Comparison of ENCODE assay signal across 27 cellular contexts in genomic region chr2:217208867-217209266, GRCh38.
"Had no signal": no experiment of that assay in that cellular context is flagged by ENCODE, and none has a peak within 500 bp of the region (broad histone marks: within the 10 kb centered on the region; RNA-seq: fewer than 3 reads in every experiment).

No MANE protein-coding gene starts in this region.

- H3K36me3 ChIP-seq: colonic mucosa, esophagus muscularis mucosa, lower lobe of right lung, neural progenitor cell, right atrium auricular region, suprapubic skin, transverse colon had no signal

- H3K9me3 ChIP-seq: colonic mucosa, lower lobe of right lung, right atrium auricular region, suprapubic skin, transverse colon had no signal

- DNase-seq: colonic mucosa; effector memory CD4-positive, alpha-beta T cell; foreskin keratinocyte; hypothalamus; left ventricle myocardium superior; lower lobe of right lung; midbrain; naive thymus-derived CD4-positive, alpha-beta T cell; stimulated activated CD4-positive, alpha-beta T cell treated with anti-CD3 and anti-CD28 coated beads, Interleukin-12 subunit alpha, Interleukin-12 subunit beta, amount 100 ng/mL, for 4 hours; stimulated activated CD4-positive, alpha-beta T cell treated with anti-CD3 and anti-CD28 coated beads, Interleukin-1b, Interleukin-23, amount 100 ng/mL, for 48 hours; stimulated activated CD4-positive, alpha-beta T cell treated with anti-CD3 and anti-CD28 coated beads, Interleukin-4, amount 100 ng/mL, for 1 hour; stimulated activated CD8-positive, alpha-beta memory T cell treated with anti-CD3 and anti-CD28 coated beads, Interleukin-4, amount 100 ng/mL, for 48 hours; stimulated activated naive CD4-positive, alpha-beta T cell; stimulated activated naive CD8-positive, alpha-beta T cell treated with anti-CD3 and anti-CD28 coated beads, Interleukin-15, amount 100 ng/mL, for 72 hours; transverse colon had no signal

- H3K4me1 ChIP-seq: colonic mucosa, foreskin keratinocyte, lower lobe of right lung, parathyroid adenoma, right atrium auricular region, suprapubic skin, transverse colon had no signal

- H3K9me3 Mint-ChIP-seq: central memory CD8-positive, alpha-beta T cell had no signal

- H3K4me1 Mint-ChIP-seq: central memory CD8-positive, alpha-beta T cell; memory B cell had no signal

- ATAC-seq: foreskin keratinocyte; left ventricle myocardium superior; lower lobe of right lung; naive thymus-derived CD4-positive, alpha-beta T cell; sciatic nerve; stimulated activated naive CD8-positive, alpha-beta T cell treated with anti-CD3 and anti-CD28 coated beads, Interleukin-15, amount 100 ng/mL, for 72 hours had no signal

- H3K27me3 Mint-ChIP-seq: progenitor cell of endocrine pancreas had no signal

- H2AFZ ChIP-seq: neural progenitor cell, parathyroid adenoma had no signal

- H3K4me3 Mint-ChIP-seq: central memory CD8-positive, alpha-beta T cell; dendritic cell treated with granulocyte-macrophage colony-stimulating factor and Interleukin-4, amounts not matched to agents 40 ng/mL and 50 ng/mL, for 4 days; memory B cell; naive thymus-derived CD4-positive, alpha-beta T cell; nephron; neural progenitor cell; stimulated activated naive CD8-positive, alpha-beta T cell treated with anti-CD3 and anti-CD28 coated beads, Interleukin-15, amount 100 ng/mL, for 72 hours had no signal

- H3K27ac Mint-ChIP-seq: dendritic cell treated with granulocyte-macrophage colony-stimulating factor and Interleukin-4, amounts not matched to agents 40 ng/mL and 50 ng/mL, for 4 days; memory B cell; naive thymus-derived CD4-positive, alpha-beta T cell; neural progenitor cell; stimulated activated naive CD8-positive, alpha-beta T cell treated with anti-CD3 and anti-CD28 coated beads, Interleukin-15, amount 100 ng/mL, for 72 hours had no signal

- H3K36me3 Mint-ChIP-seq: memory B cell, neural progenitor cell had no signal

- H3K4me2 ChIP-seq: neural progenitor cell, smooth muscle cell had no signal

- H3K79me2 ChIP-seq: parathyroid adenoma had no signal

- H3K27me3 ChIP-seq: colonic mucosa, esophagus muscularis mucosa, foreskin keratinocyte, neural progenitor cell, right atrium auricular region, suprapubic skin, transverse colon had no signal

- H3K27ac ChIP-seq: colonic mucosa, esophagus muscularis mucosa, foreskin keratinocyte, lower lobe of right lung, neural progenitor cell, parathyroid adenoma, right atrium auricular region, suprapubic skin, transverse colon had no signal

- H3K4me3 ChIP-seq: colonic mucosa, esophagus muscularis mucosa, lower lobe of right lung, neural progenitor cell, right atrium auricular region, smooth muscle cell, suprapubic skin, transverse colon had no signal

- H3K9ac ChIP-seq: neural progenitor cell, parathyroid adenoma had no signal
